ENCODE assay signal across 1 cellular context in the genomic region with DNA sequence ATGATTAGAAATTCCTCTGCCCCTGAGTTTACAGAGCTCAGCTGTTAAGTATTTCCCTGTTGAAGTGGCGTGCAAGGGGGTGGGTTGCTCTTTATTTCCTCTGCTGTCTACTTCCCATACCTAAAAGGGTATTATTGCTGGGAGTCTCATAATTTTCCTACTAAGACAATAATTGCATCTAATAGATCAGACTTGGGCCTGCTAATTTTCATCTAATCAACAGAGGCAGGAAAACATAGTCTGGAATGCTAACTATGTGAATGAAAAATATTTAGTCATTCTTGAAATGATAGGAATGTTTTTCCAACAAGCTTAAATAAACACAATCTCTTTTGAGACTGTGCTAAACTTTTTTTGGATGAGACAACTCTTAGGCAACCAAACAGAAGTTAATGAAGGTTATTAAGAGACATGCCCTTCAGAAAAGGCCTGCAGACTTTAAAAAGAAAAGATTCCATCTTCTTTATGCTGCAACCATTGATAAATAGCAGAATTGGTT.
TF ChIP-seq lines count a peak whose summit lies in the region.

No MANE protein-coding gene starts in this region.

TF ChIP-seq in A549, 52 proteins besides CTCF, POLR2A, EP300 and RAD21 (continued from another document):
- TF ChIP-seq FOSL2 (IDR thresholded peaks at IDR 0.05) (peak; percentile 11; the same call in 1 of the 2 replicates), FOSL2 (CRISPR knock-in tag; IDR thresholded peaks at IDR 0.05) (peak; percentile 70), JUNB (IDR thresholded peaks at IDR 0.05) (peak; percentile 79), HOXA7 (CRISPR knock-in tag; IDR thresholded peaks at IDR 0.05) (no peak), ESRRA (IDR thresholded peaks at IDR 0.05; ENCODE audit: borderline replicate concordance, low read length) (no peak), HEYL (CRISPR knock-in tag; IDR thresholded peaks at IDR 0.05) (no peak), CEBPB (IDR thresholded peaks at IDR 0.05) (peak; percentile 80 to 91), RFX5 (IDR thresholded peaks at IDR 0.05) (no peak), ZNF302 (CRISPR knock-in tag; IDR thresholded peaks at IDR 0.05) (no peak), POLR2AphosphoS2 (conservative IDR thresholded peaks at IDR 0.05; ENCODE audit: low read length) (no peak), CBX8 (IDR thresholded peaks at IDR 0.05) (no peak), ZC3H11A (IDR thresholded peaks at IDR 0.05) (no peak), SMC3 (IDR thresholded peaks at IDR 0.05) (no peak; the same call in 2 of the 3 replicates), KDM1A (IDR thresholded peaks at IDR 0.05; ENCODE audit: low read depth) (no peak), BHLHE40 (IDR thresholded peaks at IDR 0.05; ENCODE audit: low read depth, low read length) (no peak), MYC (IDR thresholded peaks at IDR 0.05; ENCODE audit: borderline replicate concordance, low read length) (no peak)
- TF ChIP-seq, protein P1, sequence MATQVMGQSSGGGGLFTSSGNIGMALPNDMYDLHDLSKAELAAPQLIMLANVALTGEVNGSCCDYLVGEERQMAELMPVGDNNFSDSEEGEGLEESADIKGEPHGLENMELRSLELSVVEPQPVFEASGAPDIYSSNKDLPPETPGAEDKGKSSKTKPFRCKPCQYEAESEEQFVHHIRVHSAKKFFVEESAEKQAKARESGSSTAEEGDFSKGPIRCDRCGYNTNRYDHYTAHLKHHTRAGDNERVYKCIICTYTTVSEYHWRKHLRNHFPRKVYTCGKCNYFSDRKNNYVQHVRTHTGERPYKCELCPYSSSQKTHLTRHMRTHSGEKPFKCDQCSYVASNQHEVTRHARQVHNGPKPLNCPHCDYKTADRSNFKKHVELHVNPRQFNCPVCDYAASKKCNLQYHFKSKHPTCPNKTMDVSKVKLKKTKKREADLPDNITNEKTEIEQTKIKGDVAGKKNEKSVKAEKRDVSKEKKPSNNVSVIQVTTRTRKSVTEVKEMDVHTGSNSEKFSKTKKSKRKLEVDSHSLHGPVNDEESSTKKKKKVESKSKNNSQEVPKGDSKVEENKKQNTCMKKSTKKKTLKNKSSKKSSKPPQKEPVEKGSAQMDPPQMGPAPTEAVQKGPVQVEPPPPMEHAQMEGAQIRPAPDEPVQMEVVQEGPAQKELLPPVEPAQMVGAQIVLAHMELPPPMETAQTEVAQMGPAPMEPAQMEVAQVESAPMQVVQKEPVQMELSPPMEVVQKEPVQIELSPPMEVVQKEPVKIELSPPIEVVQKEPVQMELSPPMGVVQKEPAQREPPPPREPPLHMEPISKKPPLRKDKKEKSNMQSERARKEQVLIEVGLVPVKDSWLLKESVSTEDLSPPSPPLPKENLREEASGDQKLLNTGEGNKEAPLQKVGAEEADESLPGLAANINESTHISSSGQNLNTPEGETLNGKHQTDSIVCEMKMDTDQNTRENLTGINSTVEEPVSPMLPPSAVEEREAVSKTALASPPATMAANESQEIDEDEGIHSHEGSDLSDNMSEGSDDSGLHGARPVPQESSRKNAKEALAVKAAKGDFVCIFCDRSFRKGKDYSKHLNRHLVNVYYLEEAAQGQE (IDR thresholded peaks at IDR 0.05): no peak
- TF ChIP-seq, protein P2, sequence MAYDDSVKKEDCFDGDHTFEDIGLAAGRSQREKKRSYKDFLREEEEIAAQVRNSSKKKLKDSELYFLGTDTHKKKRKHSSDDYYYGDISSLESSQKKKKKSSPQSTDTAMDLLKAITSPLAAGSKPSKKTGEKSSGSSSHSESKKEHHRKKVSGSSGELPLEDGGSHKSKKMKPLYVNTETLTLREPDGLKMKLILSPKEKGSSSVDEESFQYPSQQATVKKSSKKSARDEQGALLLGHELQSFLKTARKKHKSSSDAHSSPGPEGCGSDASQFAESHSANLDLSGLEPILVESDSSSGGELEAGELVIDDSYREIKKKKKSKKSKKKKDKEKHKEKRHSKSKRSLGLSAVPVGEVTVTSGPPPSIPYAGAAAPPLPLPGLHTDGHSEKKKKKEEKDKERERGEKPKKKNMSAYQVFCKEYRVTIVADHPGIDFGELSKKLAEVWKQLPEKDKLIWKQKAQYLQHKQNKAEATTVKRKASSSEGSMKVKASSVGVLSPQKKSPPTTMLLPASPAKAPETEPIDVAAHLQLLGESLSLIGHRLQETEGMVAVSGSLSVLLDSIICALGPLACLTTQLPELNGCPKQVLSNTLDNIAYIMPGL (CRISPR knock-in tag; IDR thresholded peaks at IDR 0.05; ENCODE audit: borderline replicate concordance): no peak
- TF ChIP-seq, protein P3, sequence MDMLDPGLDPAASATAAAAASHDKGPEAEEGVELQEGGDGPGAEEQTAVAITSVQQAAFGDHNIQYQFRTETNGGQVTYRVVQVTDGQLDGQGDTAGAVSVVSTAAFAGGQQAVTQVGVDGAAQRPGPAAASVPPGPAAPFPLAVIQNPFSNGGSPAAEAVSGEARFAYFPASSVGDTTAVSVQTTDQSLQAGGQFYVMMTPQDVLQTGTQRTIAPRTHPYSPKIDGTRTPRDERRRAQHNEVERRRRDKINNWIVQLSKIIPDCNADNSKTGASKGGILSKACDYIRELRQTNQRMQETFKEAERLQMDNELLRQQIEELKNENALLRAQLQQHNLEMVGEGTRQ (IDR thresholded peaks at IDR 0.05): no peak
